In the genomic region with DNA sequence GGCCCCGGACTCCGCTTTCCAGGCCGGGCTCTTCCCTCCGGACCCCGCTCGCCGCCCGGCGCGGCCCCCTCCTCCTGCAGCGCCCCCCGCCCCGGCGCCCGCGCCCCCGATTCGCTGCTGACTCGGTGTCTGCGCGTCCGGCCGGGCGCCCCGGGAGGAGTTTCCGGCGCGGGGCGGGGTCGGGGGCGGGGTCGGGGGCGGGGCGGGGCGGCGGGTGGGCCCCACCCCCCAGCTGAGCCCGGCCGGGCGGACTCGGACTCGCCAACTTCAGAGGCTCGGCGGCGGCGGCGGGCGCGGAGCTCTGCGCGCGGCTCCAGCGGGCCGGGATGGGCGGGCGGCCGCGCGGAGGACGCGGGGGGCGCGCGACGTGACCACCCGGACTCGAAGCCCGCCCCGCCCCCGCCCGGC, we compare ENCODE assay signal across 8 cellular contexts. TPM values are rescaled to one million over a fixed set of nuclear protein-coding genes. Genes with fewer than 3 reads are reported as not detected.
DNase-seq lines count a peak whose midpoint lies in the region; ATAC-seq, FAIRE-seq and TF ChIP-seq lines count a peak whose summit lies in the region.

A gene with protein sequence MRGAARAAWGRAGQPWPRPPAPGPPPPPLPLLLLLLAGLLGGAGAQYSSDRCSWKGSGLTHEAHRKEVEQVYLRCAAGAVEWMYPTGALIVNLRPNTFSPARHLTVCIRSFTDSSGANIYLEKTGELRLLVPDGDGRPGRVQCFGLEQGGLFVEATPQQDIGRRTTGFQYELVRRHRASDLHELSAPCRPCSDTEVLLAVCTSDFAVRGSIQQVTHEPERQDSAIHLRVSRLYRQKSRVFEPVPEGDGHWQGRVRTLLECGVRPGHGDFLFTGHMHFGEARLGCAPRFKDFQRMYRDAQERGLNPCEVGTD (plus strand): TSS at position 270 of the 408 bp plus-strand sequence. CDS start 207 bp downstream, outside the sequence.

- H3K9ac ChIP-seq in Karpas-422 (ENCODE audit: low read length) (peak within 1 kb of the TSS; percentile 58), colonic mucosa (ENCODE audit: low read depth in 2 of 2, low read length in 2 of 2) (peak within 1 kb of the TSS; percentile 40 to 97)

- H3K9me2 ChIP-seq in Karpas-422 (replicated peaks; ENCODE audit: insufficient read depth, low read length), result no peaks in the 10 kb centered on the region

- H3K27me3 ChIP-seq in ACC112 (ENCODE audit: insufficient read depth, low read length), result peaks cover 13% of the 10 kb centered on the region; the same call in 1 of the 2 replicates
- H3K27me3 ChIP-seq in Karpas-422 (ENCODE audit: low read length), result no peaks in the 10 kb centered on the region
- peaks cover 17% of the 10 kb centered on the region for H3K27me3 ChIP-seq in colonic mucosa

- H3K79me2 ChIP-seq in ACC112 (ENCODE audit: control insufficient read depth, insufficient read depth, low read length, unreplicated experiment) (peaks cover 28% of the 10 kb centered on the region), Karpas-422 (ENCODE audit: low read length) (no peaks in the 10 kb centered on the region)

- H3K36me3 ChIP-seq in ACC112 (ENCODE audit: insufficient read depth, low read length) (no peaks in the 10 kb centered on the region), Karpas-422 (ENCODE audit: insufficient read depth, low read length) (no peaks in the 10 kb centered on the region), colonic mucosa (no peaks in the 10 kb centered on the region)

- peak within 1 kb of the TSS; percentile 26; the same call in 1 of the 2 replicates for H3K27ac ChIP-seq in ACC112 (ENCODE audit: low read depth, low read length)
- H3K27ac ChIP-seq in Karpas-422 (ENCODE audit: low read length), result no peak within 1 kb of the TSS
- H3K27ac ChIP-seq in colonic mucosa, result peak within 1 kb of the TSS; percentile 82

- no peak for TF ChIP-seq CTCF in colonic mucosa (IDR thresholded peaks at IDR 0.05)

- peak within 1 kb of the TSS; percentile 66 for H3K4me2 ChIP-seq in Karpas-422 (ENCODE audit: low read depth, low read length, poor library complexity, severe bottlenecking)

- H4K20me1 ChIP-seq in Karpas-422 (ENCODE audit: insufficient read depth, low read depth, low read length), result 0 out of 2 replicates have a peak, but pooled peaks cover 3% of the 10 kb centered on the region

- H3K4me1 ChIP-seq in ACC112 (ENCODE audit: control insufficient read depth, insufficient read depth, low read length, unreplicated experiment) (peaks cover 29% of the 10 kb centered on the region), Karpas-422 (ENCODE audit: low read length) (peaks cover 14% of the 10 kb centered on the region), colonic mucosa (peaks cover 22% of the 10 kb centered on the region)

- H3K9me3 ChIP-seq in Karpas-422 (ENCODE audit: low read length), result no peaks in the 10 kb centered on the region
- H3K9me3 ChIP-seq in colonic mucosa, result no peaks in the 10 kb centered on the region

- DNase-seq in GM18507 (ENCODE audit: extremely low spot score, insufficient read length, low read depth), result peak; percentile 93
- DNase-seq in Karpas-422, result peak; percentile 82
- peak; percentile 30 to 55 (median 40) for DNase-seq in activated CD4-positive, CD25-positive, alpha-beta regulatory T cell (lab: John Stamatoyannopoulos, UW)
- peak; percentile 83 for DNase-seq in colonic mucosa
- peak; percentile 19 for DNase-seq in kidney glomerular epithelial cell (lab: John Stamatoyannopoulos, UW)
- DNase-seq in stimulated activated CD4-positive, alpha-beta T cell treated with anti-CD3 and anti-CD28 coated beads, Interleukin-15, amount 100 ng/mL, for 24 hours, result peak; percentile 75

- no peak for FAIRE-seq in GM18507 (lab: Jason Lieb, UNC)

- ATAC-seq in GM21390 (IDR thresholded peaks at IDR 0.05; ENCODE audit: unreplicated experiment), result no peak

- intact Hi-C loops in colonic mucosa (cut with DNase I), result no loop called here

- H3K4me3 ChIP-seq in ACC112 (ENCODE audit: low read depth, low read length) (peak within 1 kb of the TSS; percentile 82), Karpas-422 (ENCODE audit: low read length) (peak within 1 kb of the TSS; percentile 62), colonic mucosa (peak within 1 kb of the TSS; percentile 76)

- H2AFZ ChIP-seq in ACC112 (ENCODE audit: low read length, unreplicated experiment), result peak within 1 kb of the TSS; percentile 81
- H2AFZ ChIP-seq in Karpas-422 (ENCODE audit: low read length), result no peak within 1 kb of the TSS

RNA-seq across cellular contexts. Expression of the gene that starts here (rescaled TPM):
- 1.3 and 2.4 TPM in 2 replicates for total RNA-seq in Karpas-422 (2014; rRNA removed; shearing (Covaris generic); ENCODE audit: low replicate concordance)
- 10 to 100 TPM; 84.2 to 87.2 TPM for total RNA-seq in colonic mucosa

Comparison
In these comparisons a context has a peak if more than half of its experiments do, and no peak if none do; other contexts are left out.
1. RNA of the gene that starts here (total RNA-seq): 84.2 to 87.2 TPM in colonic mucosa; 1.3 to 2.4 TPM in Karpas-422; every median in the first group is over 10 times any median in the second.
2. DNase-seq: peak in every context shown above with its lines; median percentile 93 in GM18507; 83 in colonic mucosa; 82 in Karpas-422; 75 in stimulated activated CD4-positive, alpha-beta T cell treated with anti-CD3 and anti-CD28 coated beads, Interleukin-15, amount 100 ng/mL, for 24 hours; 40 in activated CD4-positive, CD25-positive, alpha-beta regulatory T cell; 19 in kidney glomerular epithelial cell.
3. Peak in every context shown above with its lines, with median percentiles within 50 percentile points of each other: H3K4me3 ChIP-seq.